In the genomic region with DNA sequence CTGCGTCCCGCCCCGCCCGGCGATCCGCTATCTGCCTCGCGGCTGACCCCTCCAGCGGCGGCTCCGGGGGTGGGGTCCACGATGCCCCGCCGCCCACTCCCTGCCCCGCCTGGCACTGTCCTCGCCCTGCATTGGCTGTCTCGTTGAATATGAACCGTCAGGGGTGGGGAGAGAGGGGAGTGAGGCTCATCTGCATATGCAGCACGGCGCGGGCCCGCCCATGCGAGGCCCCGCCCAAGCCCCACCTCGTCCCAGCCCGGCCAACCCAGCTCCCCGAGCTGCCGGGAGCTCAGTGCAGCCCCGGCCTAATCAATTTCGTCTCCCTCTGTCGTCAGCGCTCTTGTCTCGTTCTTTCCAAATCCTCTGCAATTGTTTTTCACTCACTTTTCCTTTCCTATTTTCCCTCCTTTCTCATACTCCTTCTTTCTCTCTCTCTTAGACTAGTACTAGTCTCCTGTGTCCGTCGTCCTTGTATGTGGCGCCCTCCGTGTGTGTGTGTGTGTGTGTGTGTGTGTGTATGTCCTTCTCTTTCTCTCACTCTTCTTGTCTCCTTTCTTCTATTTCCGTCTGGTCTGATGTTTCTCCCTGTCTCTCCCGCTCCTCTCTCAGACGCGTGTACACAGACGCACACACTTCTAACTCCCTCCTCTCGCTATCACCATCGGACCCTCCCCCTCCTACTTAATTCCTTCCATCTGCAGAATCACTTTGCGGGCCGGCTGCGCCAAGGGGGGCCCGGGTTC, we compare ENCODE assay signal across 8 cellular contexts. TPM values are rescaled to one million over a fixed set of nuclear protein-coding genes. Genes with fewer than 3 reads are reported as not detected.
A peak's percentile ranks its signal among the peaks of the same experiment; 100 is the strongest.
DNase-seq lines count a peak whose midpoint lies in the region; TF ChIP-seq lines count a peak whose summit lies in the region.

No MANE protein-coding gene starts in this region.

- H3K79me2 ChIP-seq in Loucy (ENCODE audit: insufficient read depth, low read length) = peaks cover 18% of the 10 kb centered on the region; the same call in 1 of the 2 replicates

- H3K4me3 Mint-ChIP-seq in nephron = peak overlapping the region; percentile 84 to 89 (median 87)

- H3K27me3 ChIP-seq in H7 (ENCODE audit: control insufficient read depth, insufficient read depth, low read length) (peaks cover 21% of the 10 kb centered on the region), Loucy (ENCODE audit: insufficient read depth, low read length, poor library complexity, severe bottlenecking) (no peaks in the 10 kb centered on the region)

- peaks cover 64% of the 10 kb centered on the region for H3K4me1 Mint-ChIP-seq in nephron

- no peaks in the 10 kb centered on the region for H3K9me3 ChIP-seq in Loucy (ENCODE audit: insufficient read depth, low read depth, low read length)

- H3K27ac Mint-ChIP-seq in nephron = peak overlapping the region; percentile 79 to 99 (median 97)

- peaks cover 18% of the 10 kb centered on the region for H4K20me1 ChIP-seq in Loucy (ENCODE audit: insufficient read depth, low read length, poor library complexity, severe bottlenecking)

- H3K4me1 ChIP-seq in Loucy (ENCODE audit: insufficient read depth, low read length, poor library complexity, severe bottlenecking) = peaks cover 32% of the 10 kb centered on the region

- peak overlapping the region; percentile 79 for H2AFZ ChIP-seq in Loucy (ENCODE audit: low read length)

- H3K9ac ChIP-seq in Loucy (ENCODE audit: low read depth, low read length, poor library complexity, severe bottlenecking) = peak overlapping the region; percentile 16

- peaks cover 9% of the 10 kb centered on the region for H3K36me3 Mint-ChIP-seq in nephron (ENCODE audit: low read depth)

- no peaks in the 10 kb centered on the region for H3K9me3 Mint-ChIP-seq in nephron

- peaks cover 3% of the 10 kb centered on the region for H3K27me3 Mint-ChIP-seq in nephron (ENCODE audit: low read depth)

- DNase-seq in Daoy (ENCODE audit: low read depth) (peak; percentile 97), H7 (peak; percentile 99), SHP77 (lab: John Stamatoyannopoulos, UW) (peak; percentile 73), activated gamma-delta T cell (lab: John Stamatoyannopoulos, UW) (peak; percentile 94), fibroblast of the conjunctiva (ENCODE audit: low read depth) (peak; percentile 98)
- peak; percentile 95 for DNase-seq in stimulated activated naive CD4-positive, alpha-beta T cell treated with Interleukin-2 at 50 U/mL for 16 hours (lab: John Stamatoyannopoulos, UW)

- H3K9me2 ChIP-seq in Loucy (replicated peaks; ENCODE audit: low read depth, low read length) = no peaks in the 10 kb centered on the region

- H3K4me3 ChIP-seq in H7 (ENCODE audit: insufficient read depth, low read depth, low read length) (peak overlapping the region; percentile 47), Loucy (ENCODE audit: low read length, poor library complexity, severe bottlenecking) (peak overlapping the region; percentile 81)

- H3K36me3 ChIP-seq in H7 (replicated peaks; ENCODE audit: control insufficient read depth, insufficient read depth, low read length) = no peaks in the 10 kb centered on the region
- no peaks in the 10 kb centered on the region for H3K36me3 ChIP-seq in Loucy (ENCODE audit: insufficient read depth, low read length)

- H3K4me2 ChIP-seq in Loucy (ENCODE audit: low read depth, low read length, poor library complexity, severe bottlenecking) = peak overlapping the region; percentile 84

- H3F3A ChIP-seq in Loucy (ENCODE audit: low read depth) = no peaks in the 10 kb centered on the region

- no peak for TF ChIP-seq CTCF in Loucy (conservative IDR thresholded peaks at IDR 0.05; ENCODE audit: low read length)
- TF ChIP-seq CTCF in nephron (IDR thresholded peaks at IDR 0.05; ENCODE audit: unreplicated experiment in 3 of 3) = no peak

RNA-seq across cellular contexts. Expression of gene ZCCHC24, which starts 0.5 kb away (rescaled TPM):
- total RNA-seq in Daoy (2014; rRNA removed; shearing (Covaris generic)) = 3.0 and 4.3 TPM in 2 replicates
- total RNA-seq in H7 (2014; rRNA removed; shearing (Covaris generic)) = 7.5 and 9.0 TPM in 2 replicates

Comparison
In these comparisons a context has a peak if more than half of its experiments do, and no peak if none do; other contexts are left out.
1. Peak in every context shown above with its lines: DNase-seq and H3K4me3 ChIP-seq.